Comparison of ENCODE assay signal across 8 cellular contexts in genomic region chr1:231612393-231613089, GRCh38. TPM values are rescaled to one million over a fixed set of nuclear protein-coding genes. Genes with fewer than 3 reads are reported as not detected.
DNase-seq lines count a peak whose midpoint lies in the region; ATAC-seq and TF ChIP-seq lines count a peak whose summit lies in the region.

No MANE protein-coding gene starts in this region.

- H3K4me1 ChIP-seq in heart left ventricle (peaks cover 0 to 68% (median 0%) of the 10 kb centered on the region in 12 donors), hepatocyte (ENCODE audit: insufficient read depth) (no peaks in the 10 kb centered on the region)

- H3K79me2 ChIP-seq in hepatocyte, result no peaks in the 10 kb centered on the region

- DNase-seq in SKM-1 (lab: John Stamatoyannopoulos, UW; ENCODE audit: unreplicated experiment), result peak; percentile 98
- peak in 2 of 5 donors; percentile 27 to 47 for DNase-seq in heart left ventricle
- no peak for DNase-seq in NCI-H226
- no peak for DNase-seq in NCI-H1092 treated with DMSO at 0.1 percent for 48 hours (lab: John Stamatoyannopoulos, UW)
- DNase-seq in hepatocyte (ENCODE audit: low spot score), result no peak
- DNase-seq in HT-29 (ENCODE audit: low spot score), result no peak

- ATAC-seq in GM19043 (IDR thresholded peaks at IDR 0.05; ENCODE audit: low read depth, unreplicated experiment) (peak; percentile 98), HG02973 (IDR thresholded peaks at IDR 0.05; ENCODE audit: unreplicated experiment) (peak; percentile 97), heart left ventricle (peak; percentile 14 to 74 (median 57))

- TF ChIP-seq POLR2A in heart left ventricle (IDR thresholded peaks at IDR 0.05), result no peak

- intact Hi-C loops in heart left ventricle (cut with DNase I), result no loop called here

- H3K27ac ChIP-seq in heart left ventricle (peak overlapping the region in 1 of 12 donors; percentile 80), hepatocyte (no peak overlapping the region)

- H3K9me2 ChIP-seq in hepatocyte (replicated peaks; ENCODE audit: insufficient read depth), result no peaks in the 10 kb centered on the region

- peaks cover 0 to 3% (median 0%) of the 10 kb centered on the region in 12 donors for H3K9me3 ChIP-seq in heart left ventricle
- no peaks in the 10 kb centered on the region for H3K9me3 ChIP-seq in hepatocyte (ENCODE audit: low read depth)

- no peak overlapping the region for H3K4me2 ChIP-seq in hepatocyte

- 81 to 91% (median 88%) methylated on average over 10 of the region's 10 CpGs for WGBS in heart left ventricle, 4 donors
- 98% methylated on average over 10 of the region's 10 CpGs for WGBS in hepatocyte (ENCODE audit: low lambda C conversion rate, missing lambda C conversion rate)

- no peaks in the 10 kb centered on the region for H4K20me1 ChIP-seq in hepatocyte (ENCODE audit: insufficient read depth, poor library complexity, severe bottlenecking)

- TF ChIP-seq CTCF in heart left ventricle (IDR thresholded peaks at IDR 0.05), result no peak
- no peak for TF ChIP-seq CTCF in hepatocyte (IDR thresholded peaks at IDR 0.05; ENCODE audit: poor library complexity)

- H3K36me3 ChIP-seq in heart left ventricle (no peaks in the 10 kb centered on the region), hepatocyte (replicated peaks; ENCODE audit: insufficient read depth, low read depth) (no peaks in the 10 kb centered on the region)

- H3K27me3 ChIP-seq in heart left ventricle (no peaks in the 10 kb centered on the region), hepatocyte (peaks cover 6% of the 10 kb centered on the region)

- peak overlapping the region in 1 of 12 donors; percentile 9 for H3K4me3 ChIP-seq in heart left ventricle
- no peak overlapping the region for H3K4me3 ChIP-seq in hepatocyte

- no peak overlapping the region for H2AFZ ChIP-seq in hepatocyte

RNA-seq across cellular contexts. Expression of gene DISC1, which starts 14.0 kb away (rescaled TPM):
- total RNA-seq in heart left ventricle (10 to 100 TPM in 1 of 9 donors, 1 to 10 TPM in 8; 2.3 to 12.8 (median 4.6) TPM), hepatocyte (3.8 and 4.7 TPM in 2 replicates)
- polyA plus RNA-seq in heart left ventricle (1 to 10 TPM in 1 of 2 donors, under 1 TPM in 1; 0.76 to 1.4 TPM), hepatocyte (2.3 and 3.0 TPM in 2 replicates)
- total RNA-seq in HT-29 (2014; rRNA removed; shearing (Covaris generic)), result 0.33 and 0.34 TPM in 2 replicates
